In the genomic region with DNA sequence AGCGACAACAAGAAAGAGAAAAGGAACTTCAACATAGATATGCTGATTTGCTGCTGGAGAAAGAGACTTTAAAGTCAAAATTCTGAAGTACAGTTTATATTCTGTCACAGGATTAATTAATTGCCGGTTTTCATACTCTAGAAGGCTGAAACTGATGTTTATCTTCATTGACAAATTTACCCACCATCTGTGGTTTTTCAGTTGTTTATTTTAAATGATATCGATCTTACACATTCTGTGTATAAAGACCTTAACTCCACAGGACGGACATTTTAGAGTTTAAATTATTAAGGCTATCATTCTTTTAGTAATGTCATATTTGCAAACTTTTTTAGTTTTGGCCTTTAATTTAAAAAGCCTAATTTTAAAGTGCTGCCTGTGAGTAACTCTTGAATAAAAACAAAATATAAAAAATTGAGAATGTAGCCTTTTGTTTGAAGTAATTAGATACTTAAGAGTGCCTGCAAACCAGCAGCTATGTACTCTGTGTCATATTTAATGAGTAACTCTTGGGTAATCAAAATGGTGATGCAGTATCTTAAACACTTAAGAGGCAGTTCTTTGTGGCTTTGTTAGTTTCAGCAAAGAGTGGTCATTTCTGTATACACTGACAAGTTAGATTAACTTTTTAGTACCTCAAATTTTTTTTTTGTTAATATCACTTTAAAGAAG, we compare ENCODE assay signal across 14 cellular contexts. TPM values are rescaled to one million over a fixed set of nuclear protein-coding genes. Genes with fewer than 3 reads are reported as not detected.
DNase-seq lines count a peak whose midpoint lies in the region; ATAC-seq, FAIRE-seq and TF ChIP-seq lines count a peak whose summit lies in the region.
"Had no signal": no experiment of that assay in that cellular context is flagged by ENCODE, and none has a peak within 500 bp of the region (broad histone marks: within the 10 kb centered on the region; RNA-seq: fewer than 3 reads in every experiment).

No MANE protein-coding gene starts in this region.

- peak overlapping the region; percentile 18 for H3K27ac Mint-ChIP-seq in astrocyte (ENCODE audit: unreplicated experiment)
- H3K27ac Mint-ChIP-seq: activated T-cell treated with anti-CD3 and anti-CD28 coated beads, Interleukin-2, amount 50 U/mL, for 24 hours had no signal

- peaks cover 11% of the 10 kb centered on the region for H3K4me1 ChIP-seq in astrocyte (ENCODE audit: insufficient read depth, low read length)

- no peaks in the 10 kb centered on the region for H3K27me3 ChIP-seq in astrocyte (ENCODE audit: insufficient read depth, low read length)
- H3K27me3 ChIP-seq: sigmoid colon had no signal

- H3K79me2 ChIP-seq in astrocyte (ENCODE audit: insufficient read depth, low read length), result peaks cover 11% of the 10 kb centered on the region

- peaks cover 14% of the 10 kb centered on the region for H3K9me3 Mint-ChIP-seq in astrocyte (ENCODE audit: unreplicated experiment)

- no peak for ATAC-seq in stimulated activated naive CD8-positive, alpha-beta T cell treated with anti-CD3 and anti-CD28 coated beads, Interleukin-15, Interleukin-2, amounts not matched to agents 100 U/mL and 50 U/mL, for 24 hours
- no peak for ATAC-seq in GM18498 (IDR thresholded peaks at IDR 0.05; ENCODE audit: unreplicated experiment)

- no peaks in the 10 kb centered on the region for H3K27me3 Mint-ChIP-seq in astrocyte (ENCODE audit: low read depth, unreplicated experiment)
- H3K27me3 Mint-ChIP-seq: activated T-cell treated with anti-CD3 and anti-CD28 coated beads, Interleukin-2, amount 50 U/mL, for 24 hours; CD4-positive, CD25-positive, alpha-beta regulatory T cell had no signal

- DNase-seq in AG10803 (ENCODE audit: low read depth) (peak; percentile 87), M059J (ENCODE audit: low read depth) (peak; percentile 90), astrocyte (ENCODE audit: low read depth) (peak; percentile 93), kidney tubule cell (ENCODE audit: low spot score) (peak; percentile 76), HK-2 (ENCODE audit: unreplicated experiment) (no peak), SHP77 (lab: John Stamatoyannopoulos, UW) (no peak)
- no peak for DNase-seq in stimulated activated naive CD8-positive, alpha-beta T cell treated with anti-CD3 and anti-CD28 coated beads, Interleukin-15, Interleukin-2, amounts not matched to agents 100 U/mL and 50 U/mL, for 24 hours
- DNase-seq: activated T-cell treated with anti-CD3 and anti-CD28 coated beads, Interleukin-2, amount 50 U/mL, for 24 hours; CD4-positive, CD25-positive, alpha-beta regulatory T cell; central memory CD4-positive, alpha-beta T cell; NCI-H1694; sigmoid colon; WERI-Rb-1 had no signal

- no peaks in the 10 kb centered on the region for H3K36me3 ChIP-seq in astrocyte (ENCODE audit: insufficient read depth, low read length)

- peaks cover 6% of the 10 kb centered on the region for H3K4me1 Mint-ChIP-seq in astrocyte (ENCODE audit: low read depth, unreplicated experiment)

- H4K20me1 ChIP-seq in astrocyte (ENCODE audit: insufficient read depth, low read length), result peaks cover 18% of the 10 kb centered on the region

- peaks cover 23% of the 10 kb centered on the region for H3K36me3 Mint-ChIP-seq in astrocyte (ENCODE audit: low read depth, unreplicated experiment)

- FAIRE-seq in astrocyte (lab: Jason Lieb, UNC), result peak; percentile 80

- H3K9ac ChIP-seq in astrocyte (ENCODE audit: low read length), result peak overlapping the region; percentile 12

- H3K4me3 ChIP-seq in AG10803 (ENCODE audit: low read length) (no peak overlapping the region), astrocyte (ENCODE audit: insufficient read depth, low read depth, low read length) (no peak overlapping the region)
- H3K4me3 ChIP-seq: sigmoid colon had no signal

- H3K27ac ChIP-seq in astrocyte (ENCODE audit: low read depth, low read length), result peak overlapping the region; percentile 36
- H3K27ac ChIP-seq: sigmoid colon, WERI-Rb-1 had no signal

- H3K4me3 Mint-ChIP-seq in astrocyte (ENCODE audit: unreplicated experiment), result no peak overlapping the region
- H3K4me3 Mint-ChIP-seq: activated T-cell treated with anti-CD3 and anti-CD28 coated beads, Interleukin-2, amount 50 U/mL, for 24 hours; CD4-positive, CD25-positive, alpha-beta regulatory T cell had no signal

- H3K9me3 ChIP-seq in astrocyte (ENCODE audit: insufficient read depth, low read depth, low read length), result no peaks in the 10 kb centered on the region

- TF ChIP-seq CTCF in AG10803 (conservative IDR thresholded peaks at IDR 0.05; ENCODE audit: low read length), result no peak
- no peak for TF ChIP-seq CTCF in astrocyte (IDR thresholded peaks at IDR 0.05; ENCODE audit: insufficient read depth, low read depth, low read length)

- peak overlapping the region; percentile 47 for H3K4me2 ChIP-seq in astrocyte (ENCODE audit: low read length)

- no peak overlapping the region for H2AFZ ChIP-seq in astrocyte (ENCODE audit: low read depth, low read length)

RNA-seq across cellular contexts. Expression of a gene that starts 59.3 kb away (rescaled TPM):
- 35.3 and 49.7 TPM in 2 replicates for total RNA-seq in M059J (2014; rRNA removed; shearing (Covaris generic))
- 16.8 and 18.2 TPM in 2 replicates for total RNA-seq in astrocyte

Comparison
In these comparisons a context has a peak if more than half of its experiments do, and no peak if none do; other contexts are left out.
1. DNase-seq: peak in AG10803 (single experiment), M059J (single experiment), astrocyte (single experiment) and kidney tubule cell (single experiment); none in HK-2 (single experiment), stimulated activated naive CD8-positive, alpha-beta T cell treated with anti-CD3 and anti-CD28 coated beads, Interleukin-15, Interleukin-2, amounts not matched to agents 100 U/mL and 50 U/mL, for 24 hours (single experiment) and SHP77 (0 of 2).